In the genomic region with DNA sequence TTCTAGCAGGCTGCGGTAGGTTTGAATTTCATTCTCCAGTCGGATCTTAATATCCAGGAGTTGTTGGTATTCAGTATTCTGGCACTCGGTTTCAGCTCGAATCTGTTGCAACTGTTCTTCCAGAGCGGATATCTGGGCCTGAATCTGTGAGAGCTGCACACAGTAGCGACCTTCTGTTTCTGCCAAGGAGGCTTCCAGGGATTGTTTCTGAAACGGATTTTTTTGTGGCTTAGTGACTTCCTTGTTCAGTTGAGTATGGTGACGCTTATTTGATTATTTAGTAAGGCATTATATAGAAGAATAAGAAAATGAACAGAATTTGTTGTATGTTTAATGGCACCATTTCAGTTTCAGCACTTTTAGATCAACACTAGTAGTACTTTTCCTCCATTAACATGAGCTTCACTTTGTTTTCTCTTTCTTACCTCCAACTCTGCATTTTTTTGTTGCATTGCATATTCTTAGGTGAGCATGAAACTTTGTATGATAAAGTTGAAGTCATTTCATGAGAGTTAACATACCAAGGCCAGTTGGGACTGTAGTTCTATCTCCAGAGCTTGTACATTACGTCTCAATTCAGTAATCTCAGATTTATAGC, we compare ENCODE assay signal across 1 cellular context.
TF ChIP-seq lines count a peak whose summit lies in the region.

No MANE protein-coding gene starts in this region.

TF ChIP-seq in endothelial cell of umbilical vein, 7 proteins besides CTCF, POLR2A, EP300 and RAD21:
- no peak for TF ChIP-seq EZH2 (IDR thresholded peaks at IDR 0.05; ENCODE audit: borderline replicate concordance, low read depth, low read length, severe bottlenecking)
- TF ChIP-seq MYC (IDR thresholded peaks at IDR 0.05; ENCODE audit: low read depth, low read length), result no peak
- TF ChIP-seq, protein P1, sequence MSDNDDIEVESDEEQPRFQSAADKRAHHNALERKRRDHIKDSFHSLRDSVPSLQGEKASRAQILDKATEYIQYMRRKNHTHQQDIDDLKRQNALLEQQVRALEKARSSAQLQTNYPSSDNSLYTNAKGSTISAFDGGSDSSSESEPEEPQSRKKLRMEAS (IDR thresholded peaks at IDR 0.05; ENCODE audit: insufficient read depth, insufficient read length), result no peak
- TF ChIP-seq POLR2AphosphoS5 (IDR thresholded peaks at IDR 0.05; ENCODE audit: insufficient read depth, low read depth, low read length), result no peak
- TF ChIP-seq FOS (IDR thresholded peaks at IDR 0.05; ENCODE audit: borderline replicate concordance, insufficient read depth, low read length), result no peak
- TF ChIP-seq JUN (IDR thresholded peaks at IDR 0.05; ENCODE audit: borderline replicate concordance, insufficient read depth, insufficient read length, low read depth), result no peak
